In the genomic region with DNA sequence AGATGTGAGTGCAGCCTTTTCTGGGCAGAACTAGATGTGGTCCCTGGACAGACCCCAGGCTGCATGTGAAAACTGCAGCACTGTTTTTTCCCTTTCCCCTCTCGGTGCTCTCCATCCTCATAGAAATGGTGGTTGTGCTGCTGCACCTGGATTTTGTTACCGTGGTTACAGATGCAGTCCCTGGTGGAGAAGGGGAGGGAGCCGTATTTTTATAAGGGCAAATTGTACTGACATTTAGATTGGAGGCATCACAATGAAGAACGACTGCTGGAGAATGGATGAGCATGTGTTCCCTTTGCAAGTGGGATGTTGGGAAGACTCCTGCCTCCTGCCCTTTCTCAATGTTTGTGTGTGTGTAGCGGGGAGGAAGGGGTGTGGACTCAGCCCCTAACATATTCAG, we compare ENCODE assay signal across 23 cellular contexts.
"Had no signal": no experiment of that assay in that cellular context is flagged by ENCODE, and none has a peak within 500 bp of the region (broad histone marks: within the 10 kb centered on the region; RNA-seq: fewer than 3 reads in every experiment).

No MANE protein-coding gene starts in this region.

- ATAC-seq: activated T-cell treated with anti-CD3 and anti-CD28 coated beads, Interleukin-2, amount 50 U/mL, for 4 hours; PC-3; T-helper 17 cell; WTC11 had no signal

- DNase-seq: activated CD4-positive, alpha-beta memory T cell treated with anti-CD3 and anti-CD28 coated beads for 36 hours; activated CD4-positive, alpha-beta T cell treated with anti-CD3 and anti-CD28 coated beads for 48 hours; activated CD4-positive, CD25-positive, alpha-beta regulatory T cell treated with anti-CD3 and anti-CD28 coated beads, Interleukin-2, amount 50 U/mL, for 72 hours; activated CD8-positive, alpha-beta memory T cell treated with anti-CD3 and anti-CD28 coated beads for 24 hours; activated effector memory CD4-positive, alpha-beta T cell treated with anti-CD3 and anti-CD28 coated beads, Interleukin-2, amount 50 U/mL, for 16 hours; activated naive CD4-positive, alpha-beta T cell treated with Interleukin-2 at 50 U/mL for 16 hours; activated T-cell treated with anti-CD3 and anti-CD28 coated beads, Interleukin-2, amount 50 U/mL, for 4 hours; amygdala; cortex of kidney; MG63; MV-4-11; NCI-H1092 treated with DMSO at 0.1 percent for 48 hours; NCI-H187 treated with DMSO at 0.1 percent for 48 hours; NCI-H2081 treated with DMSO at 0.1 percent for 48 hours; NCI-H526; PC-3; SIG-M5; T-helper 17 cell; T-helper 9 cell had no signal

- H3K36me3 Mint-ChIP-seq: activated CD4-positive, alpha-beta memory T cell treated with anti-CD3 and anti-CD28 coated beads for 36 hours; activated naive CD8-positive, alpha-beta T cell; brain; WTC11 had no signal

- H3K9me3 Mint-ChIP-seq: activated CD4-positive, alpha-beta memory T cell treated with anti-CD3 and anti-CD28 coated beads for 36 hours; activated T-cell treated with anti-CD3 and anti-CD28 coated beads, Interleukin-2, amount 50 U/mL, for 4 hours; central memory CD8-positive, alpha-beta T cell had no signal

- H3K27ac Mint-ChIP-seq: activated CD4-positive, alpha-beta memory T cell treated with anti-CD3 and anti-CD28 coated beads for 36 hours; activated naive CD8-positive, alpha-beta T cell; T-helper 17 cell; WTC11 had no signal
